8 cellular contexts compared by ENCODE assay signal in genomic region chr17:59155439-59156177, GRCh38. TPM values are rescaled to one million over a fixed set of nuclear protein-coding genes. Genes with fewer than 3 reads are reported as not detected.
A peak's percentile ranks its signal among the peaks of the same experiment; 100 is the strongest.
DNase-seq lines count a peak whose midpoint lies in the region; ATAC-seq and TF ChIP-seq lines count a peak whose summit lies in the region.

Gene PRR11 (plus strand): TSS chr17:59155746. CDS start chr17:59169753, 14,007 bp downstream.

- ATAC-seq in GM18499 (IDR thresholded peaks at IDR 0.05; ENCODE audit: insufficient read depth, unreplicated experiment), result peak; percentile 79
- ATAC-seq in HG02763 (IDR thresholded peaks at IDR 0.05; ENCODE audit: unreplicated experiment), result peak; percentile 81
- ATAC-seq in sciatic nerve, result peak; percentile 96

- intact Hi-C loops in sciatic nerve (cut with DNase I), result no loop called here

- H3K4me3 Mint-ChIP-seq in T-helper 2 cell treated with Interferon-gamma antibody and Interleukin-4, amounts not matched to agents 5 μg/mL and 100 μg/mL, for 36 hours, result no peak within 1 kb of the TSS

- no peaks in the 10 kb centered on the region for H3K27me3 Mint-ChIP-seq in T-helper 2 cell treated with Interferon-gamma antibody and Interleukin-4, amounts not matched to agents 5 μg/mL and 100 μg/mL, for 36 hours (ENCODE audit: low read depth)

- in situ Hi-C loops in astrocyte of the cerebellum (cut with HindIII; ENCODE audit: low sequenced_read_pairs), result no loop called here

- peaks cover 27% of the 10 kb centered on the region for H3K36me3 Mint-ChIP-seq in T-helper 2 cell treated with Interferon-gamma antibody and Interleukin-4, amounts not matched to agents 5 μg/mL and 100 μg/mL, for 36 hours (ENCODE audit: low read depth)

- peak; percentile 100 for DNase-seq in NCI-H1417 treated with DMSO at 0.1 percent for 48 hours (lab: John Stamatoyannopoulos, UW)
- peak; percentile 95 for DNase-seq in T-helper 2 cell treated with Interferon-gamma antibody and Interleukin-4, amounts not matched to agents 5 μg/mL and 100 μg/mL, for 36 hours (ENCODE audit: low spot score)
- peak; percentile 100 for DNase-seq in astrocyte of the cerebellum (ENCODE audit: low read depth)
- peak; percentile 100 for DNase-seq in hippocampal formation (lab: John Stamatoyannopoulos, UW)
- peak; percentile 94 for DNase-seq in sciatic nerve (ENCODE audit: low spot score)
- DNase-seq in KG1 (lab: John Stamatoyannopoulos, UW), result no peak

- H3K9me3 Mint-ChIP-seq in T-helper 2 cell treated with Interferon-gamma antibody and Interleukin-4, amounts not matched to agents 5 μg/mL and 100 μg/mL, for 36 hours, result no peaks in the 10 kb centered on the region

- no peak within 1 kb of the TSS for H3K27ac Mint-ChIP-seq in T-helper 2 cell treated with Interferon-gamma antibody and Interleukin-4, amounts not matched to agents 5 μg/mL and 100 μg/mL, for 36 hours

- TF ChIP-seq CTCF in astrocyte of the cerebellum (IDR thresholded peaks at IDR 0.05; ENCODE audit: low read depth, low read length, missing control alignments), result no peak

- peak within 1 kb of the TSS; percentile 68 for H3K4me3 ChIP-seq in astrocyte of the cerebellum (ENCODE audit: low read depth, low read length)

- peaks cover 48% of the 10 kb centered on the region for H3K4me1 Mint-ChIP-seq in T-helper 2 cell treated with Interferon-gamma antibody and Interleukin-4, amounts not matched to agents 5 μg/mL and 100 μg/mL, for 36 hours (ENCODE audit: low read depth)

RNA-seq across cellular contexts. Expression of gene PRR11, which starts in this region (rescaled TPM):
- total RNA-seq in sciatic nerve, result 2.6 TPM
